ENCODE assay signal across 12 cellular contexts in the genomic region with DNA sequence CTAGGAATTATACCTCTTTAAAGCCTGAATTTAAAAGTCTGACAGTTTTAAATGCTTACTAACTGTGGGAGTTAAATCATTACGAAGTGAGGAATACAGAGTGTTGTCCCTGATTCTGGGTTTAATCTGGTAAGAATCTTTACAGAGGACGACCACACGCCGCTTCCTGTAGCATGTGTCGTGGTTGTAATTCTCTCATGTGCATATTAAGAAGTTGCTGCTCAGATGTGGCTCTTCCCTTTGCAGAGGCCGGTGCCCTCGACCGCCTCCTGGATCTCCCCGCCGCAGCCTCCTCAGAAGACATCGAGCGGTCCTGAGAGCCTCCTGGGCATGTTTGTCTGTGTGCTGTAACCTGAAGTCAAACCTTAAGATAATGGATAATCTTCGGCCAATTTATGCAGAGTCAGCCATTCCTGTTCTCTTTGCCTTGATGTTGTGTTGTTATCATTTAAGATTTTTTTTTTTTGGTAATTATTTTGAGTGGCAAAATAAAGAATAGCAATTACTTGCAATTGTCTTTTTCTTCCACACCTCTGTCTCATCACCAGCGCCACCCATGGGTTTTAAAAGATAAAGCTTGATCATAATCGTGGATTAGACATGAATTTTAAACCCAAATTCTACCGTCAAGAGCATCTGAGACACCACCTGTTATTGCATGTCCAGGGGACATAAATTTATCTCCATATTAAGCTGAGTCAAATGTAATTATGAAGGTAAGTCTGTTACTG. TPM values are rescaled to one million over a fixed set of nuclear protein-coding genes. Genes with fewer than 3 reads are reported as not detected.
A peak's percentile ranks its signal among the peaks of the same experiment; 100 is the strongest.
DNase-seq lines count a peak whose midpoint lies in the region; ATAC-seq and TF ChIP-seq lines count a peak whose summit lies in the region.
"Had no signal": no experiment of that assay in that cellular context is flagged by ENCODE, and none has a peak within 500 bp of the region (broad histone marks: within the 10 kb centered on the region; RNA-seq: fewer than 3 reads in every experiment).

No MANE protein-coding gene starts in this region.

- peak; percentile 77 for ATAC-seq in activated CD8-positive, alpha-beta memory T cell treated with anti-CD3 and anti-CD28 coated beads, Interleukin-2, amount 10 ng/mL, durations not matched to agents 7 days and 5 days

- no peak overlapping the region for H3K27ac ChIP-seq in neural progenitor cell

- no peaks in the 10 kb centered on the region for H3K9me2 ChIP-seq in Loucy (replicated peaks; ENCODE audit: low read depth, low read length)

- no peak overlapping the region for H3K9ac ChIP-seq in Loucy (ENCODE audit: low read depth, low read length, poor library complexity, severe bottlenecking)
- no peak overlapping the region for H3K9ac ChIP-seq in neural progenitor cell

- H3K9me3 Mint-ChIP-seq in activated CD8-positive, alpha-beta memory T cell treated with anti-CD3 and anti-CD28 coated beads, Interleukin-2, amount 10 ng/mL, durations not matched to agents 7 days and 5 days (ENCODE audit: low read depth), result no peaks in the 10 kb centered on the region
- no peaks in the 10 kb centered on the region for H3K9me3 Mint-ChIP-seq in activated naive CD4-positive, alpha-beta T cell treated with anti-CD3 and anti-CD28 coated beads, Interleukin-2, amount 50 U/mL, for 24 hours
- no peaks in the 10 kb centered on the region for H3K9me3 Mint-ChIP-seq in neural progenitor cell

- H3K4me1 ChIP-seq in Loucy (ENCODE audit: insufficient read depth, low read length, poor library complexity, severe bottlenecking) (peaks cover 10% of the 10 kb centered on the region), neural progenitor cell (peaks cover 6% of the 10 kb centered on the region)
- H3K4me1 ChIP-seq: HAP-1 had no signal

- DNase-seq in activated CD8-positive, alpha-beta memory T cell treated with anti-CD3 and anti-CD28 coated beads, Interleukin-2, amount 10 ng/mL, durations not matched to agents 7 days and 5 days, result peak; percentile 70
- no peak for DNase-seq in activated CD8-positive, alpha-beta memory T cell treated with anti-CD3 and anti-CD28 coated beads, Interleukin-2, amount 50 U/mL, for 48 hours
- no peak for DNase-seq in neural progenitor cell (ENCODE audit: low spot score)
- DNase-seq in HK-2 (ENCODE audit: unreplicated experiment), result no peak
- no peak for DNase-seq in germinal center (ENCODE audit: low spot score)
- DNase-seq in NCI-H510A treated with DMSO at 0.1 percent for 48 hours (lab: John Stamatoyannopoulos, UW), result no peak
- DNase-seq: anterior cingulate cortex, NCI-H1105 had no signal

- H3K4me3 Mint-ChIP-seq in activated CD8-positive, alpha-beta memory T cell treated with anti-CD3 and anti-CD28 coated beads, Interleukin-2, amount 10 ng/mL, durations not matched to agents 7 days and 5 days, result no peak overlapping the region
- H3K4me3 Mint-ChIP-seq in activated naive CD4-positive, alpha-beta T cell treated with anti-CD3 and anti-CD28 coated beads, Interleukin-2, amount 50 U/mL, for 24 hours, result peak overlapping the region; percentile 65
- H3K4me3 Mint-ChIP-seq in neural progenitor cell, result no peak overlapping the region

- H3K4me2 ChIP-seq in Loucy (ENCODE audit: low read depth, low read length, poor library complexity, severe bottlenecking) (peak overlapping the region; percentile 25), neural progenitor cell (no peak overlapping the region)

- no peaks in the 10 kb centered on the region for H3K36me3 Mint-ChIP-seq in activated CD8-positive, alpha-beta memory T cell treated with anti-CD3 and anti-CD28 coated beads, Interleukin-2, amount 10 ng/mL, durations not matched to agents 7 days and 5 days
- H3K36me3 Mint-ChIP-seq in activated naive CD4-positive, alpha-beta T cell treated with anti-CD3 and anti-CD28 coated beads, Interleukin-2, amount 50 U/mL, for 24 hours, result no peaks in the 10 kb centered on the region
- no peaks in the 10 kb centered on the region for H3K36me3 Mint-ChIP-seq in neural progenitor cell

- TF ChIP-seq CTCF in Loucy (conservative IDR thresholded peaks at IDR 0.05; ENCODE audit: low read length), result peak; percentile 67
- peak; percentile 17 for TF ChIP-seq CTCF in neural progenitor cell (IDR thresholded peaks at IDR 0.05)

- H3K4me3 ChIP-seq in Loucy (ENCODE audit: low read length, poor library complexity, severe bottlenecking), result no peak overlapping the region
- no peak overlapping the region for H3K4me3 ChIP-seq in neural progenitor cell
- H3K4me3 ChIP-seq: HAP-1 had no signal

- H3K27me3 Mint-ChIP-seq in activated CD8-positive, alpha-beta memory T cell treated with anti-CD3 and anti-CD28 coated beads, Interleukin-2, amount 10 ng/mL, durations not matched to agents 7 days and 5 days, result peaks cover 58% of the 10 kb centered on the region
- H3K27me3 Mint-ChIP-seq in activated naive CD4-positive, alpha-beta T cell treated with anti-CD3 and anti-CD28 coated beads, Interleukin-2, amount 50 U/mL, for 24 hours, result peaks cover 14% of the 10 kb centered on the region
- H3K27me3 Mint-ChIP-seq in neural progenitor cell (ENCODE audit: insufficient read depth, low read depth), result peaks cover 35% of the 10 kb centered on the region

- H3K9me3 ChIP-seq in Loucy (ENCODE audit: insufficient read depth, low read depth, low read length) (no peaks in the 10 kb centered on the region), neural progenitor cell (ENCODE audit: low read depth) (no peaks in the 10 kb centered on the region)

- H3K36me3 ChIP-seq in Loucy (ENCODE audit: insufficient read depth, low read length) (no peaks in the 10 kb centered on the region), neural progenitor cell (no peaks in the 10 kb centered on the region)
- H3K36me3 ChIP-seq: HAP-1 had no signal

- H4K20me1 ChIP-seq in Loucy (ENCODE audit: insufficient read depth, low read length, poor library complexity, severe bottlenecking) (no peaks in the 10 kb centered on the region), neural progenitor cell (ENCODE audit: low read depth) (no peaks in the 10 kb centered on the region)

- H3K4me1 Mint-ChIP-seq in activated CD8-positive, alpha-beta memory T cell treated with anti-CD3 and anti-CD28 coated beads, Interleukin-2, amount 10 ng/mL, durations not matched to agents 7 days and 5 days, result peaks cover 15% of the 10 kb centered on the region
- peaks cover 26% of the 10 kb centered on the region for H3K4me1 Mint-ChIP-seq in activated naive CD4-positive, alpha-beta T cell treated with anti-CD3 and anti-CD28 coated beads, Interleukin-2, amount 50 U/mL, for 24 hours
- H3K4me1 Mint-ChIP-seq in neural progenitor cell, result no peaks in the 10 kb centered on the region

- no peaks in the 10 kb centered on the region for H3K27me3 ChIP-seq in Loucy (ENCODE audit: insufficient read depth, low read length, poor library complexity, severe bottlenecking)
- peaks cover 40% of the 10 kb centered on the region for H3K27me3 ChIP-seq in neural progenitor cell

- no peak overlapping the region for H3K27ac Mint-ChIP-seq in activated CD8-positive, alpha-beta memory T cell treated with anti-CD3 and anti-CD28 coated beads, Interleukin-2, amount 10 ng/mL, durations not matched to agents 7 days and 5 days
- H3K27ac Mint-ChIP-seq in activated naive CD4-positive, alpha-beta T cell treated with anti-CD3 and anti-CD28 coated beads, Interleukin-2, amount 50 U/mL, for 24 hours, result peak overlapping the region; percentile 30
- H3K27ac Mint-ChIP-seq in neural progenitor cell, result no peak overlapping the region

- H2AFZ ChIP-seq in Loucy (ENCODE audit: low read length) (no peak overlapping the region), neural progenitor cell (replicated peaks) (no peak overlapping the region)

- CTCF ChIA-PET in activated CD8-positive, alpha-beta memory T cell treated with anti-CD3 and anti-CD28 coated beads, Interleukin-2, amount 10 ng/mL, durations not matched to agents 7 days and 5 days (lab: Charles Lee), result interaction anchor here (0.7 to 0.8 kb wide), 2 partner anchors 139 to 198 kb away, joined by 3 to 4 read pairs; no protein-coding TSS in a partner anchor

- H3F3A ChIP-seq in Loucy (ENCODE audit: low read depth) (no peaks in the 10 kb centered on the region), neural progenitor cell (ENCODE audit: low read depth) (no peaks in the 10 kb centered on the region)

- H3K79me2 ChIP-seq in Loucy (ENCODE audit: insufficient read depth, low read length) (no peaks in the 10 kb centered on the region), neural progenitor cell (ENCODE audit: low read depth) (no peaks in the 10 kb centered on the region)

RNA-seq across cellular contexts. Expression of gene GAL, which starts 6.5 kb away (rescaled TPM):
- total RNA-seq in activated CD8-positive, alpha-beta memory T cell treated with anti-CD3 and anti-CD28 coated beads, Interleukin-2, amount 10 ng/mL, durations not matched to agents 7 days and 5 days, result not detected
- total RNA-seq in neural progenitor cell (ENCODE audit: low replicate concordance), result 1.7 TPM in 1 of 2 replicates, not detected in the other
- total RNA-seq: mononuclear cell had no signal
